Comparison of ENCODE assay signal across 23 cellular contexts in the genomic region with DNA sequence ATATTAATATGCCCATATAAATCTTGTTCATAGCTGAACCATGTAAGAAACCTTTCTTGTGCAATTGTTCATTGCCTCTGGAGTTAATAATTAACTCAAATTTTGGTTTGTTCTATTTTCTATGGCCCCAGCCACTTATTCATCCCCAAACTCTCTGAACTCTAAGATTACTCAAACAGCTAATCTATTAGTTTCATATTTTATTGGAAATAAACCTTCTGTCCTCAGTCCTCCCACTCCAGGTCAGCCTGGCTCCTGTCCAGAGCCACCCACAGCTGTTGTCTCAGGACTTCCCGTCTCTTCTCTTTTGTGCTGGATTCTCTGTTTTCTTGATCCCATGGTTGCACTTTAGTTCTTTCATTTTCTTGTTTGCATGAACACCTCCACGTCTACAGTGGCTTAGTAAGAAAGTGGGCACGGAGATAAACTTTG. TPM values are rescaled to one million over a fixed set of nuclear protein-coding genes. Genes with fewer than 3 reads are reported as not detected.
DNase-seq lines count a peak whose midpoint lies in the region; ATAC-seq and TF ChIP-seq lines count a peak whose summit lies in the region.
"Had no signal": no experiment of that assay in that cellular context is flagged by ENCODE, and none has a peak within 500 bp of the region (broad histone marks: within the 10 kb centered on the region; RNA-seq: fewer than 3 reads in every experiment).

No MANE protein-coding gene starts in this region.

- H3K9me3 Mint-ChIP-seq in endodermal cell: no peaks in the 10 kb centered on the region
- H3K9me3 Mint-ChIP-seq in activated CD8-positive, alpha-beta memory T cell treated with anti-CD3 and anti-CD28 coated beads, Interleukin-2, amount 10 ng/mL, durations not matched to agents 7 days and 5 days (ENCODE audit: low read depth): no peaks in the 10 kb centered on the region
- H3K9me3 Mint-ChIP-seq: CD4-positive, alpha-beta memory T cell; immature natural killer cell had no signal

- H3K4me1 ChIP-seq in upper lobe of right lung (no peaks in the 10 kb centered on the region), endodermal cell (ENCODE audit: control insufficient read depth, insufficient read depth, low read length) (peaks cover 2% of the 10 kb centered on the region)
- H3K4me1 ChIP-seq: uterus had no signal

- intact Hi-C loops in left ventricle myocardium superior (cut with micrococcal nuclease) (no loop called here), Right ventricle myocardium inferior (cut with DNase I) (no loop called here), upper lobe of right lung (cut with DNase I) (no loop called here)

- H3K36me3 Mint-ChIP-seq in endodermal cell (ENCODE audit: low read depth): no peaks in the 10 kb centered on the region
- no peaks in the 10 kb centered on the region for H3K36me3 Mint-ChIP-seq in activated CD8-positive, alpha-beta memory T cell treated with anti-CD3 and anti-CD28 coated beads, Interleukin-2, amount 10 ng/mL, durations not matched to agents 7 days and 5 days
- H3K36me3 Mint-ChIP-seq: CD4-positive, alpha-beta memory T cell; immature natural killer cell had no signal

- DNase-seq in left ventricle myocardium superior (peak; percentile 41), Right ventricle myocardium inferior (ENCODE audit: missing footprints) (no peak), HT-29 (ENCODE audit: low spot score) (peak; percentile 41), kidney tubule cell (ENCODE audit: low spot score) (peak; percentile 20), upper lobe of right lung (peak; percentile 71), endodermal cell (no peak)
- no peak for DNase-seq in activated CD8-positive, alpha-beta memory T cell treated with anti-CD3 and anti-CD28 coated beads, Interleukin-2, amount 10 ng/mL, durations not matched to agents 7 days and 5 days
- DNase-seq in effector CD4-positive, alpha-beta T cell: no peak
- DNase-seq: activated CD4-positive, alpha-beta T cell treated with anti-CD3 and anti-CD28 coated beads for 1 hour; activated CD8-positive, alpha-beta memory T cell treated with anti-CD3 and anti-CD28 coated beads, Interleukin-2, amount 50 U/mL, for 4 hours; activated naive CD4-positive, alpha-beta T cell; CD4-positive, alpha-beta memory T cell; cortex of kidney; EL; erythroblast; immature natural killer cell; NCI-H2029 treated with DMSO at 0.1 percent for 48 hours; NCI-H748 treated with DMSO at 0.1 percent for 48 hours; stimulated activated naive CD4-positive, alpha-beta T cell; T-helper 2 cell; uterus had no signal

- no peak overlapping the region for H3K4me3 Mint-ChIP-seq in endodermal cell
- H3K4me3 Mint-ChIP-seq in activated CD8-positive, alpha-beta memory T cell treated with anti-CD3 and anti-CD28 coated beads, Interleukin-2, amount 10 ng/mL, durations not matched to agents 7 days and 5 days: no peak overlapping the region
- H3K4me3 Mint-ChIP-seq: CD4-positive, alpha-beta memory T cell; immature natural killer cell had no signal

- no peak overlapping the region for H3K9ac ChIP-seq in endodermal cell (ENCODE audit: extremely low read depth, low read length, poor library complexity, severe bottlenecking)

- H3K27me3 ChIP-seq in upper lobe of right lung: no peaks in the 10 kb centered on the region
- no peaks in the 10 kb centered on the region for H3K27me3 ChIP-seq in endodermal cell (ENCODE audit: control insufficient read depth, insufficient read depth, low read length, poor library complexity, severe bottlenecking)
- H3K27me3 ChIP-seq: ascending aorta, uterus had no signal

- 97 to 100% methylated on average over 1 to 3 of the region's 3 CpGs for WGBS in endodermal cell (ENCODE audit: insufficient coverage in 1 of 2, insufficient read length in 1 of 2), 2 experiments

- TF ChIP-seq CTCF in upper lobe of right lung (IDR thresholded peaks at IDR 0.05): no peak
- no peak for TF ChIP-seq CTCF in endodermal cell (conservative IDR thresholded peaks at IDR 0.05)

- H3K4me3 ChIP-seq in upper lobe of right lung: no peak overlapping the region
- no peak overlapping the region for H3K4me3 ChIP-seq in endodermal cell (ENCODE audit: low read length)
- H3K4me3 ChIP-seq: ascending aorta, smooth muscle cell, uterus had no signal

- H3K27ac ChIP-seq in upper lobe of right lung (no peak overlapping the region), endodermal cell (ENCODE audit: low read depth, low read length) (no peak overlapping the region)
- H3K27ac ChIP-seq: ascending aorta, uterus had no signal

- no peak overlapping the region for H3K27ac Mint-ChIP-seq in endodermal cell
- H3K27ac Mint-ChIP-seq in activated CD8-positive, alpha-beta memory T cell treated with anti-CD3 and anti-CD28 coated beads, Interleukin-2, amount 10 ng/mL, durations not matched to agents 7 days and 5 days: no peak overlapping the region
- H3K27ac Mint-ChIP-seq: CD4-positive, alpha-beta memory T cell had no signal

- H3K9me3 ChIP-seq in upper lobe of right lung (no peaks in the 10 kb centered on the region), endodermal cell (ENCODE audit: control insufficient read depth, low read length) (no peaks in the 10 kb centered on the region)
- H3K9me3 ChIP-seq: ascending aorta, uterus had no signal

- peaks cover 27% of the 10 kb centered on the region for H3K4me1 Mint-ChIP-seq in endodermal cell
- peaks cover 5% of the 10 kb centered on the region for H3K4me1 Mint-ChIP-seq in activated CD8-positive, alpha-beta memory T cell treated with anti-CD3 and anti-CD28 coated beads, Interleukin-2, amount 10 ng/mL, durations not matched to agents 7 days and 5 days

- H3K36me3 ChIP-seq in upper lobe of right lung: no peaks in the 10 kb centered on the region
- H3K36me3 ChIP-seq in endodermal cell (ENCODE audit: control insufficient read depth, insufficient read depth, low read length): no peaks in the 10 kb centered on the region
- H3K36me3 ChIP-seq: ascending aorta, uterus had no signal

- H3K27me3 Mint-ChIP-seq in endodermal cell (ENCODE audit: insufficient read depth): peaks cover 7% of the 10 kb centered on the region
- H3K27me3 Mint-ChIP-seq in activated CD8-positive, alpha-beta memory T cell treated with anti-CD3 and anti-CD28 coated beads, Interleukin-2, amount 10 ng/mL, durations not matched to agents 7 days and 5 days: peaks cover 9% of the 10 kb centered on the region

- no peak for ATAC-seq in left ventricle myocardium superior
- no peak for ATAC-seq in Right ventricle myocardium inferior
- no peak for ATAC-seq in upper lobe of right lung
- ATAC-seq in activated CD8-positive, alpha-beta memory T cell treated with anti-CD3 and anti-CD28 coated beads, Interleukin-2, amount 10 ng/mL, durations not matched to agents 7 days and 5 days: no peak

- CTCF ChIA-PET in activated CD8-positive, alpha-beta memory T cell treated with anti-CD3 and anti-CD28 coated beads, Interleukin-2, amount 10 ng/mL, durations not matched to agents 7 days and 5 days (lab: Charles Lee): no interaction called here

RNA-seq across cellular contexts. Expression of a gene that starts 4.4 kb away (rescaled TPM):
- total RNA-seq in left ventricle myocardium superior (53.9 TPM), Right ventricle myocardium inferior (49.6 TPM), upper lobe of right lung (21.0 TPM), endodermal cell (10 to 100 TPM; 11.9 to 17.9 TPM)
- 11.8 and 15.8 TPM in 2 replicates for total RNA-seq in HT-29 (2014; rRNA removed; shearing (Covaris generic))
- polyA plus RNA-seq in endodermal cell (2013, experiment 1 of 2): 15.1 TPM
- 15.7 TPM for polyA plus RNA-seq in endodermal cell (2013, experiment 2 of 2)
- total RNA-seq in activated CD8-positive, alpha-beta memory T cell treated with anti-CD3 and anti-CD28 coated beads, Interleukin-2, amount 10 ng/mL, durations not matched to agents 7 days and 5 days: 10 to 100 TPM; 12.9 to 13.1 TPM

Comparison
In these comparisons a context has a peak if more than half of its experiments do, and no peak if none do; other contexts are left out.
1. DNase-seq: peak in left ventricle myocardium superior (single experiment), HT-29 (single experiment), kidney tubule cell (single experiment) and upper lobe of right lung (single experiment); none in Right ventricle myocardium inferior (single experiment), endodermal cell (single experiment), activated CD8-positive, alpha-beta memory T cell treated with anti-CD3 and anti-CD28 coated beads, Interleukin-2, amount 10 ng/mL, durations not matched to agents 7 days and 5 days (single experiment) and effector CD4-positive, alpha-beta T cell (single experiment).